In genomic region chr18:69819460-69819859, GRCh38 we compare ENCODE assay signal across 28 cellular contexts.
"Had no signal": no experiment of that assay in that cellular context is flagged by ENCODE, and none has a peak within 500 bp of the region (broad histone marks: within the 10 kb centered on the region; RNA-seq: fewer than 3 reads in every experiment).

No MANE protein-coding gene starts in this region.

- H3K4me3 ChIP-seq: colonic mucosa, esophagus squamous epithelium, gastrocnemius medialis, heart right ventricle, left lung, lower lobe of right lung, mucosa of descending colon had no signal

- H3K36me3 Mint-ChIP-seq: mesothelial cell of epicardium, naive B cell had no signal

- DNase-seq: colonic mucosa; cortex of kidney; effector memory CD8-positive, alpha-beta T cell; endodermal cell; erythroblast; esophagus squamous epithelium; foreskin fibroblast; foreskin melanocyte; gastrocnemius medialis; glutamatergic neuron; head of caudate nucleus; heart right ventricle; hippocampal formation; left cardiac atrium; left lung; left ventricle myocardium superior; lower lobe of right lung; mesenchymal stem cell; mucosa of descending colon; naive B cell; naive thymus-derived CD8-positive, alpha-beta T cell had no signal

- ATAC-seq: effector memory CD8-positive, alpha-beta T cell; esophagus mucosa; gastrocnemius medialis; heart right ventricle; left cardiac atrium; left lung; left ventricle myocardium superior; lower lobe of right lung; mucosa of descending colon; naive thymus-derived CD8-positive, alpha-beta T cell had no signal

- H3K27me3 ChIP-seq: colonic mucosa, esophagus squamous epithelium, gastrocnemius medialis, heart right ventricle, left lung had no signal

- H3K36me3 ChIP-seq: colonic mucosa, esophagus squamous epithelium, gastrocnemius medialis, heart right ventricle, left lung, lower lobe of right lung had no signal

- FAIRE-seq: endometrium, islet of Langerhans, keratinocyte had no signal

- H3K4me3 Mint-ChIP-seq: dendritic cell treated with granulocyte-macrophage colony-stimulating factor and Interleukin-4, amounts not matched to agents 40 ng/mL and 50 ng/mL, for 4 days; effector memory CD8-positive, alpha-beta T cell; endodermal cell; mesothelial cell of epicardium; naive B cell; naive thymus-derived CD8-positive, alpha-beta T cell had no signal

- H3K27ac Mint-ChIP-seq: dendritic cell treated with granulocyte-macrophage colony-stimulating factor and Interleukin-4, amounts not matched to agents 40 ng/mL and 50 ng/mL, for 4 days; effector memory CD8-positive, alpha-beta T cell; endodermal cell; mesothelial cell of epicardium; naive B cell had no signal

- H3K9me3 Mint-ChIP-seq: effector memory CD8-positive, alpha-beta T cell had no signal

- H3K9me3 ChIP-seq: colonic mucosa, esophagus squamous epithelium, gastrocnemius medialis, lower lobe of right lung had no signal

- H3K27ac ChIP-seq: colonic mucosa, epithelial cell of prostate, esophagus squamous epithelium, gastrocnemius medialis, heart right ventricle, left lung, lower lobe of right lung had no signal

- H3K27me3 Mint-ChIP-seq: dendritic cell treated with granulocyte-macrophage colony-stimulating factor and Interleukin-4, amounts not matched to agents 40 ng/mL and 50 ng/mL, for 4 days; effector memory CD8-positive, alpha-beta T cell; naive B cell; naive thymus-derived CD8-positive, alpha-beta T cell had no signal

- H3K4me1 ChIP-seq: colonic mucosa, esophagus squamous epithelium, gastrocnemius medialis, heart right ventricle, left lung, lower lobe of right lung had no signal

- H3K4me1 Mint-ChIP-seq: naive B cell; naive thymus-derived CD8-positive, alpha-beta T cell had no signal
